ENCODE assay signal across 11 cellular contexts in the genomic region with DNA sequence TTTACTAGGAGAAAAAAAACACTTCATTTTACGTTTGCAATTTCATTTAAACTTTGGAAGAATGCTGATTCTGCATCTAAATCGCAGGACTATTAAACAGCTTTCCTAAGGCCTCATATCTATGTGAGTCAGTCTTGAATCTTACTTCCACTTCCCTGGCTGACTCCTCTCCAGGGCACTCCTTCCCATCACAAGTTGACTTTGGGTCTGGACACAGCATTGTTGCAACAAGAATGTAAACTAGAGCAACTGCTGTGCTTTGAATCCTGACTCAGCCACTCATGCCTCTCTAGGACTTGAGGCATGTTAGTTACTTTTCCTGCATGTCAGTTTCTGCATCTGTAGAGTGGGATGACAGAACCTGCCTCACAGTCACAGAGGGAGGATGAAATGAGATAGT.
A peak's percentile ranks its signal among the peaks of the same experiment; 100 is the strongest.
DNase-seq lines count a peak whose midpoint lies in the region; ATAC-seq lines count a peak whose summit lies in the region.
"Had no signal": no experiment of that assay in that cellular context is flagged by ENCODE, and none has a peak within 500 bp of the region (broad histone marks: within the 10 kb centered on the region; RNA-seq: fewer than 3 reads in every experiment).

No MANE protein-coding gene starts in this region.

- no peaks in the 10 kb centered on the region for H3K79me2 ChIP-seq in ACC112 (ENCODE audit: control insufficient read depth, insufficient read depth, low read length, unreplicated experiment)

- no peak overlapping the region for H2AFZ ChIP-seq in ACC112 (ENCODE audit: low read length, unreplicated experiment)

- ATAC-seq in HG03342 (IDR thresholded peaks at IDR 0.05; ENCODE audit: unreplicated experiment) (no peak), GM21447 (IDR thresholded peaks at IDR 0.05; ENCODE audit: unreplicated experiment) (no peak), HG02588 (IDR thresholded peaks at IDR 0.05; ENCODE audit: unreplicated experiment) (no peak)

- H3K4me1 ChIP-seq in ACC112 (ENCODE audit: control insufficient read depth, insufficient read depth, low read length, unreplicated experiment): peaks cover 27% of the 10 kb centered on the region
- H3K4me1 ChIP-seq: SJCRH30 had no signal

- peak; percentile 73 for DNase-seq in HT1080 (ENCODE audit: low read depth)
- DNase-seq in brain pericyte (ENCODE audit: low read depth, low spot score): peak; percentile 70
- peak; percentile 88 for DNase-seq in kidney glomerular epithelial cell (lab: John Stamatoyannopoulos, UW)
- no peak for DNase-seq in NCI-H2081 treated with DMSO at 0.1 percent for 48 hours (lab: John Stamatoyannopoulos, UW)
- DNase-seq: NCI-H2029, SJCRH30 had no signal

- no peaks in the 10 kb centered on the region for H3K27me3 ChIP-seq in ACC112 (ENCODE audit: insufficient read depth, low read length)
- H3K27me3 ChIP-seq: SJCRH30 had no signal

- H3K27ac ChIP-seq in ACC112 (ENCODE audit: low read depth, low read length): peak overlapping the region; percentile 58
- H3K27ac ChIP-seq: C4-2B, SJCRH30 had no signal

- H3K36me3 ChIP-seq in ACC112 (ENCODE audit: insufficient read depth, low read length): no peaks in the 10 kb centered on the region
- H3K36me3 ChIP-seq: SJCRH30 had no signal

- H3K4me3 ChIP-seq in ACC112 (ENCODE audit: low read depth, low read length): no peak overlapping the region
- H3K4me3 ChIP-seq: SJCRH30 had no signal
